Comparison of ENCODE assay signal across 20 cellular contexts in genomic region chr1:21598417-21598816, GRCh38.
DNase-seq lines count a peak whose midpoint lies in the region; ATAC-seq, FAIRE-seq and TF ChIP-seq lines count a peak whose summit lies in the region.
"Had no signal": no experiment of that assay in that cellular context is flagged by ENCODE, and none has a peak within 500 bp of the region (broad histone marks: within the 10 kb centered on the region; RNA-seq: fewer than 3 reads in every experiment).

No MANE protein-coding gene starts in this region.

- no peak for TF ChIP-seq EP300 in H1 (IDR thresholded peaks at IDR 0.05; ENCODE audit: borderline replicate concordance in 1 of 2, low read depth in 2 of 2, low read length in 2 of 2)

- CTCF ChIA-PET in HEK293 (lab: Yijun Ruan, JAX) = no interaction called here
- CTCF ChIA-PET in H1 (lab: Charles Lee; ENCODE audit: partially characterized antibody) = interaction anchor here (0.6 to 1.3 kb wide), 2 partner anchors 56 to 169 kb away, joined by 3 read pairs; no protein-coding TSS in a partner anchor

- H2BK5ac ChIP-seq in H1 (ENCODE audit: low read depth, low read length) (no peak overlapping the region), neuronal stem cell (ENCODE audit: low read length) (peak overlapping the region; percentile 94)

- H3K18ac ChIP-seq in H1 (ENCODE audit: extremely low read depth, low read length) (no peak overlapping the region), neuronal stem cell (ENCODE audit: low read length) (peak overlapping the region; percentile 59)

- TF ChIP-seq CTCF in GM23338 (conservative IDR thresholded peaks at IDR 0.05; ENCODE audit: low read depth in 2 of 2) = no peak; a peak in 2 of 4 replicates
- TF ChIP-seq CTCF in HEK293 (tag by site-specific recombination; IDR thresholded peaks at IDR 0.05) = no peak; the same call in 1 of the 2 replicates
- peak in 1 of 3 experiments; percentile 3; a peak in 1 of 4 replicates for TF ChIP-seq CTCF in H1 (IDR thresholded peaks at IDR 0.05; ENCODE audit: control extremely low read depth in 1 of 3, insufficient read depth in 1 of 3, low read depth in 1 of 3, low read length in 3 of 3)

- no peak overlapping the region for H2BK20ac ChIP-seq in H1 (ENCODE audit: low read length)

- H3K4me3 Mint-ChIP-seq in GM23338 = no peak overlapping the region
- no peak overlapping the region for H3K4me3 Mint-ChIP-seq in activated naive CD8-positive, alpha-beta T cell treated with anti-CD3 and anti-CD28 coated beads, Interleukin-2, amount 50 U/mL, for 24 hours
- H3K4me3 Mint-ChIP-seq: CD4-positive, alpha-beta memory T cell; HFFc6 had no signal

- H2AK5ac ChIP-seq in H1 (ENCODE audit: low read depth, low read length) (no peak overlapping the region), neuronal stem cell (ENCODE audit: low read depth, low read length) (peak overlapping the region; percentile 76)

- H4K91ac ChIP-seq in H1 (replicated peaks; ENCODE audit: insufficient read length, low read length) = no peak overlapping the region
- H4K91ac ChIP-seq in neuronal stem cell (ENCODE audit: low read depth, low read length, poor library complexity) = no peak overlapping the region

- H3K27me3 Mint-ChIP-seq in GM23338 (ENCODE audit: insufficient read depth, low read depth, poor library complexity) = peaks cover 23% of the 10 kb centered on the region
- peaks cover 8% of the 10 kb centered on the region for H3K27me3 Mint-ChIP-seq in activated naive CD8-positive, alpha-beta T cell treated with anti-CD3 and anti-CD28 coated beads, Interleukin-2, amount 50 U/mL, for 24 hours

- no peaks in the 10 kb centered on the region for H3K23me2 ChIP-seq in H1 (ENCODE audit: low read depth, low read length)

- H3K14ac ChIP-seq in H1 (ENCODE audit: insufficient read length) (no peak overlapping the region), neuronal stem cell (ENCODE audit: low read length) (peak overlapping the region; percentile 47)

- no peak for TF ChIP-seq POLR2A in H1 (IDR thresholded peaks at IDR 0.05; ENCODE audit: control extremely low read depth in 1 of 2, low read depth in 2 of 2, low read length in 2 of 2)

- H3K4me2 ChIP-seq in GM23338 (no peak overlapping the region), H1 (ENCODE audit: insufficient read depth in 1 of 2, low read depth in 2 of 2, low read length in 2 of 2) (no peak overlapping the region), neuronal stem cell (ENCODE audit: insufficient read depth, low read length, poor library complexity, severe bottlenecking) (no peak overlapping the region)

- H4K20me1 ChIP-seq in GM23338 (replicated peaks; ENCODE audit: insufficient read depth) (no peaks in the 10 kb centered on the region), H1 (replicated peaks in 1 of 2; ENCODE audit: control insufficient read depth in 1 of 2, insufficient read depth in 2 of 2, low read length in 2 of 2) (peaks cover 0 to 1% of the 10 kb centered on the region in 2 experiments)

- H3K4me1 Mint-ChIP-seq in GM23338 = no peaks in the 10 kb centered on the region
- no peaks in the 10 kb centered on the region for H3K4me1 Mint-ChIP-seq in activated naive CD8-positive, alpha-beta T cell treated with anti-CD3 and anti-CD28 coated beads, Interleukin-2, amount 50 U/mL, for 24 hours
- H3K4me1 Mint-ChIP-seq: CD4-positive, alpha-beta memory T cell had no signal

- H2BK12ac ChIP-seq in H1 (ENCODE audit: low read depth, low read length) (0 out of 2 replicates have a peak overlapping the region, but pooled peaks have one; percentile 27), neuronal stem cell (ENCODE audit: low read length) (peak overlapping the region; percentile 12)

- no peaks in the 10 kb centered on the region for H3K79me2 ChIP-seq in GM23338 (replicated peaks; ENCODE audit: insufficient read depth)
- no peaks in the 10 kb centered on the region for H3K79me2 ChIP-seq in H1 (ENCODE audit: control insufficient read depth in 1 of 2, insufficient read depth in 2 of 2, low read length in 2 of 2)

- no peak overlapping the region for H3K27ac Mint-ChIP-seq in GM23338
- no peak overlapping the region for H3K27ac Mint-ChIP-seq in activated naive CD8-positive, alpha-beta T cell treated with anti-CD3 and anti-CD28 coated beads, Interleukin-2, amount 50 U/mL, for 24 hours
- H3K27ac Mint-ChIP-seq: CD4-positive, alpha-beta memory T cell; HFFc6 had no signal

- H3K27me3 ChIP-seq in GM23338 (ENCODE audit: insufficient read depth) (no peaks in the 10 kb centered on the region), H1 (replicated peaks in 1 of 4; ENCODE audit: control insufficient read depth in 3 of 4, extremely low read depth in 1 of 4, insufficient read depth in 3 of 4, low read length in 3 of 4) (no peaks in the 10 kb centered on the region), neuronal stem cell (ENCODE audit: control insufficient read depth in 3 of 3, insufficient read depth in 3 of 3, low read depth in 1 of 3, low read length in 3 of 3) (peaks cover 0 to 23% (median 0%) of the 10 kb centered on the region in 3 experiments)

- H3K4ac ChIP-seq in H1 (replicated peaks; ENCODE audit: insufficient read length, low read depth, low read length) (no peak overlapping the region), neuronal stem cell (ENCODE audit: low read length) (no peak overlapping the region)

- no peaks in the 10 kb centered on the region for H3F3A ChIP-seq in GM23338 (replicated peaks; ENCODE audit: low read depth)

- 81% methylated on average over 7 of the region's 7 CpGs; no CpG with 5 or more reads in 1 of the 2 experiments for WGBS in H1 (ENCODE audit: extremely low coverage in 1 of 2, insufficient coverage in 1 of 2, insufficient read length in 1 of 2, insufficient replicate concordance in 2 of 2, low coverage in 1 of 2, low lambda C conversion rate in 2 of 2, missing lambda C conversion rate in 1 of 2), 2 experiments
- WGBS in neuronal stem cell (ENCODE audit: extremely low coverage in 2 of 2, insufficient read length in 2 of 2, insufficient replicate concordance in 1 of 2), 2 donors = no CpG with 5 or more reads among the region's 7 CpGs

- no peaks in the 10 kb centered on the region; the same call in 2 of the 3 replicates for H3K9me3 Mint-ChIP-seq in GM23338
- no peaks in the 10 kb centered on the region for H3K9me3 Mint-ChIP-seq in activated naive CD8-positive, alpha-beta T cell treated with anti-CD3 and anti-CD28 coated beads, Interleukin-2, amount 50 U/mL, for 24 hours
- H3K9me3 Mint-ChIP-seq: CD4-positive, alpha-beta memory T cell; HFFc6 had no signal

- ATAC-seq in GM23338 = peak; percentile 8; the same call in 1 of the 3 replicates
- ATAC-seq in HG03196 (IDR thresholded peaks at IDR 0.05; ENCODE audit: unreplicated experiment) = no peak
- ATAC-seq in activated naive CD8-positive, alpha-beta T cell treated with anti-CD3 and anti-CD28 coated beads, Interleukin-2, amount 50 U/mL, for 24 hours = no peak
- ATAC-seq in GM21367 (IDR thresholded peaks at IDR 0.05; ENCODE audit: unreplicated experiment) = no peak
- ATAC-seq: GM12878, HCT116 had no signal

- H3K79me1 ChIP-seq in H1 (ENCODE audit: low read depth, low read length) (no peaks in the 10 kb centered on the region), neuronal stem cell (ENCODE audit: low read depth, low read length) (no peaks in the 10 kb centered on the region)

- H3K9me2 ChIP-seq in GM23338 (ENCODE audit: insufficient read depth) = no peaks in the 10 kb centered on the region

- H4K8ac ChIP-seq in H1 (ENCODE audit: extremely low read depth, insufficient read depth, low read length) = no peak overlapping the region
- H4K8ac ChIP-seq in neuronal stem cell (ENCODE audit: low read depth, low read length) = no peak overlapping the region

- FAIRE-seq in H1 (lab: Jason Lieb, UNC) = no peak
- FAIRE-seq: GM12878, GM19239 had no signal

- H4K5ac ChIP-seq in H1 (ENCODE audit: insufficient read length, low read depth, low read length) = no peak overlapping the region

- DNase-seq in GM23338 (ENCODE audit: low spot score) = no peak
- no peak for DNase-seq in H1 (ENCODE audit: low read depth in 1 of 2, low spot score in 2 of 2)
- no peak for DNase-seq in neuronal stem cell (ENCODE audit: low spot score)
- no peak for DNase-seq in activated naive CD8-positive, alpha-beta T cell treated with anti-CD3 and anti-CD28 coated beads, Interleukin-2, amount 50 U/mL, for 24 hours
- no peak for DNase-seq in middle frontal gyrus (ENCODE audit: extremely low spot score, low spot score)
- DNase-seq: C1 segment of cervical spinal cord; CD4-positive, alpha-beta memory T cell; COR-L47; DMS153; DND-41; GDM1; GOT3; H7; HFFc6 had no signal

- no peaks in the 10 kb centered on the region for H3K36me3 Mint-ChIP-seq in GM23338 (ENCODE audit: low read depth)
- no peaks in the 10 kb centered on the region for H3K36me3 Mint-ChIP-seq in activated naive CD8-positive, alpha-beta T cell treated with anti-CD3 and anti-CD28 coated beads, Interleukin-2, amount 50 U/mL, for 24 hours (ENCODE audit: low read depth)
- H3K36me3 Mint-ChIP-seq: CD4-positive, alpha-beta memory T cell had no signal

- H3K9me3 ChIP-seq in HEK293 (ENCODE audit: control insufficient read depth, insufficient read depth, low read depth, low read length) (no peaks in the 10 kb centered on the region), H1 (ENCODE audit: insufficient read depth in 2 of 2, low read depth in 1 of 2, low read length in 1 of 2) (no peaks in the 10 kb centered on the region), neuronal stem cell (replicated peaks in 1 of 2; ENCODE audit: control insufficient read depth in 2 of 2, insufficient read depth in 1 of 2, low read depth in 1 of 2, low read length in 2 of 2) (no peaks in the 10 kb centered on the region)

- H3K27ac ChIP-seq in GM23338 (ENCODE audit: low read depth) (no peak overlapping the region), HEK293 (ENCODE audit: extremely low read depth, low read depth, low read length) (no peak overlapping the region), H1 (ENCODE audit: low read depth, low read length) (no peak overlapping the region), neuronal stem cell (replicated peaks; ENCODE audit: low read length) (no peak overlapping the region)

- H2BK120ac ChIP-seq in H1 (replicated peaks; ENCODE audit: low read depth, low read length) = no peak overlapping the region
- H2BK120ac ChIP-seq in neuronal stem cell (ENCODE audit: low read depth, low read length) = no peak overlapping the region

- H2AFZ ChIP-seq in GM23338 (no peak overlapping the region), H1 (ENCODE audit: low read length) (no peak overlapping the region), neuronal stem cell (ENCODE audit: low read length) (no peak overlapping the region)

- H2BK15ac ChIP-seq in H1 (ENCODE audit: low read length) = no peak overlapping the region
- no peak overlapping the region for H2BK15ac ChIP-seq in neuronal stem cell (ENCODE audit: low read length)

- H3K23ac ChIP-seq in H1 (ENCODE audit: insufficient read length) = no peak overlapping the region
- H3K23ac ChIP-seq in neuronal stem cell (ENCODE audit: low read depth, low read length, poor library complexity) = peak overlapping the region; percentile 17

- no peaks in the 10 kb centered on the region for H3K36me3 ChIP-seq in GM23338 (ENCODE audit: insufficient read depth)
- H3K36me3 ChIP-seq in HEK293 (ENCODE audit: control insufficient read depth in 2 of 2, insufficient read depth in 1 of 2, low read length in 2 of 2) = no peaks in the 10 kb centered on the region
- no peaks in the 10 kb centered on the region for H3K36me3 ChIP-seq in H1 (ENCODE audit: control insufficient read depth in 2 of 4, insufficient read depth in 4 of 4, low read length in 3 of 4)
- H3K36me3 ChIP-seq in neuronal stem cell (replicated peaks in 1 of 2; ENCODE audit: control insufficient read depth in 2 of 2, insufficient read depth in 2 of 2, low read length in 2 of 2) = no peaks in the 10 kb centered on the region

- H3K4me1 ChIP-seq in GM23338 (ENCODE audit: insufficient read depth) (no peaks in the 10 kb centered on the region), HEK293 (ENCODE audit: control insufficient read depth, insufficient read depth, low read length) (no peaks in the 10 kb centered on the region), H1 (replicated peaks in 1 of 4; ENCODE audit: control insufficient read depth in 3 of 4, insufficient read depth in 4 of 4, low read length in 3 of 4) (no peaks in the 10 kb centered on the region), neuronal stem cell (ENCODE audit: control insufficient read depth in 2 of 2, insufficient read depth in 1 of 2, low read depth in 1 of 2, low read length in 2 of 2) (peaks cover 2 to 8% of the 10 kb centered on the region in 2 donors)

- no peak overlapping the region for H3K56ac ChIP-seq in H1 (replicated peaks; ENCODE audit: insufficient read length, low read depth, low read length)

- no peak overlapping the region; a peak in 1 of 7 replicates for H3K9ac ChIP-seq in H1 (replicated peaks in 1 of 4; ENCODE audit: extremely low read depth in 1 of 4, low read depth in 3 of 4, low read length in 3 of 4)
- no peak overlapping the region for H3K9ac ChIP-seq in neuronal stem cell (ENCODE audit: low read depth, low read length, poor library complexity)

- POLR2A ChIA-PET in HEK293 (lab: Yijun Ruan, JAX) = no interaction called here
- POLR2A ChIA-PET in H1 (lab: Charles Lee; ENCODE audit: partially characterized antibody) = interaction anchor here (1.1 kb wide), 1 partner anchor 37 kb away, joined by 4 read pairs; no protein-coding TSS in a partner anchor

- no peak overlapping the region for H3K4me3 ChIP-seq in GM23338
- H3K4me3 ChIP-seq in HEK293 (ENCODE audit: low read depth, low read length) = no peak overlapping the region
- no peak overlapping the region for H3K4me3 ChIP-seq in H1 (ENCODE audit: extremely low read depth in 1 of 4, insufficient read depth in 2 of 4, low read depth in 3 of 4, low read length in 4 of 4)
- no peak overlapping the region for H3K4me3 ChIP-seq in neuronal stem cell (ENCODE audit: low read length in 2 of 2)
- H3K4me3 ChIP-seq: GM12878 had no signal

- TF ChIP-seq RAD21 in H1 (IDR thresholded peaks at IDR 0.05 in 1 of 2, conservative IDR thresholded peaks at IDR 0.05 in 1 of 2; ENCODE audit: low read depth in 2 of 2, low read length in 2 of 2) = no peak
